Comparison of ENCODE assay signal across 8 cellular contexts in genomic region chr19:35248310-35249145, GRCh38. TPM values are rescaled to one million over a fixed set of nuclear protein-coding genes. Genes with fewer than 3 reads are reported as not detected.
A peak's percentile ranks its signal among the peaks of the same experiment; 100 is the strongest.
DNase-seq lines count a peak whose midpoint lies in the region; ATAC-seq and TF ChIP-seq lines count a peak whose summit lies in the region.

Gene LSR (plus strand): TSS chr19:35249002. CDS start chr19:35249023, 21 bp downstream.

- H3K4me3 ChIP-seq in esophagus muscularis mucosa (peak within 1 kb of the TSS; percentile 49 to 62 (median 51)), osteoblast (ENCODE audit: insufficient read depth, low read length) (no peak within 1 kb of the TSS), urinary bladder (ENCODE audit: low read depth, low read length) (peak within 1 kb of the TSS; percentile 50)

- TF ChIP-seq EP300 in esophagus muscularis mucosa (IDR thresholded peaks at IDR 0.05), result no peak

- peak; percentile 83 for ATAC-seq in HG02763 (IDR thresholded peaks at IDR 0.05; ENCODE audit: unreplicated experiment)
- ATAC-seq in activated CD8-positive, alpha-beta memory T cell treated with anti-CD3 and anti-CD28 coated beads, Interleukin-2, amount 10 ng/mL, durations not matched to agents 7 days and 5 days, result peak; percentile 93

- no peak for TF ChIP-seq CTCF in GM13977 (IDR thresholded peaks at IDR 0.05; ENCODE audit: extremely low read depth, insufficient read depth, missing control alignments)
- no peak for TF ChIP-seq CTCF in esophagus muscularis mucosa (IDR thresholded peaks at IDR 0.05)
- TF ChIP-seq CTCF in osteoblast (IDR thresholded peaks at IDR 0.05; ENCODE audit: extremely low read depth, low read depth, low read length), result no peak

- H3K9me3 Mint-ChIP-seq in activated CD8-positive, alpha-beta memory T cell treated with anti-CD3 and anti-CD28 coated beads, Interleukin-2, amount 10 ng/mL, durations not matched to agents 7 days and 5 days (ENCODE audit: low read depth), result peaks cover 5% of the 10 kb centered on the region

- in situ Hi-C loops in GM13977 (cut with MboI; ENCODE audit: low pct_unique_long_range_greater_than_20kb, low sequenced_read_pairs, unreplicated experiment), result no loop called here

- DNase-seq in GM13977 (ENCODE audit: low spot score), result peak; percentile 97
- peak; percentile 83 for DNase-seq in NCI-H2107 treated with DMSO at 0.1 percent for 48 hours (lab: John Stamatoyannopoulos, UW; ENCODE audit: unreplicated experiment)
- DNase-seq in activated CD8-positive, alpha-beta memory T cell treated with anti-CD3 and anti-CD28 coated beads, Interleukin-2, amount 10 ng/mL, durations not matched to agents 7 days and 5 days, result peak; percentile 83
- peak; percentile 89 for DNase-seq in esophagus muscularis mucosa (ENCODE audit: extremely low spot score)
- peak; percentile 65 for DNase-seq in osteoblast (ENCODE audit: insufficient read length, low spot score, missing footprints)
- DNase-seq in globus pallidus (ENCODE audit: low spot score), result no peak

- no peaks in the 10 kb centered on the region for H4K20me1 ChIP-seq in osteoblast (ENCODE audit: insufficient read depth, low read length)

- CTCF ChIA-PET in activated CD8-positive, alpha-beta memory T cell treated with anti-CD3 and anti-CD28 coated beads, Interleukin-2, amount 10 ng/mL, durations not matched to agents 7 days and 5 days (lab: Charles Lee), result no interaction called here

- H3K36me3 ChIP-seq in esophagus muscularis mucosa (no peaks in the 10 kb centered on the region), osteoblast (ENCODE audit: insufficient read depth, low read length) (no peaks in the 10 kb centered on the region), urinary bladder (ENCODE audit: insufficient read depth) (no peaks in the 10 kb centered on the region)

- intact Hi-C loops in esophagus muscularis mucosa (cut with DNase I), result no loop called here

- H3K9me3 ChIP-seq in esophagus muscularis mucosa (peaks cover 0 to 6% (median 2%) of the 10 kb centered on the region in 4 donors), osteoblast (ENCODE audit: low read depth, low read length) (no peaks in the 10 kb centered on the region)

- no peak within 1 kb of the TSS for H3K4me2 ChIP-seq in osteoblast (ENCODE audit: insufficient read depth, low read length)

- peak within 1 kb of the TSS; percentile 79 for H3K4me3 Mint-ChIP-seq in activated CD8-positive, alpha-beta memory T cell treated with anti-CD3 and anti-CD28 coated beads, Interleukin-2, amount 10 ng/mL, durations not matched to agents 7 days and 5 days

- H3K4me1 ChIP-seq in esophagus muscularis mucosa (peaks cover 9 to 23% (median 21%) of the 10 kb centered on the region in 4 donors), osteoblast (ENCODE audit: insufficient read depth, low read length) (no peaks in the 10 kb centered on the region), urinary bladder (ENCODE audit: insufficient read depth) (no peaks in the 10 kb centered on the region)

- peaks cover 16% of the 10 kb centered on the region for H3K36me3 Mint-ChIP-seq in activated CD8-positive, alpha-beta memory T cell treated with anti-CD3 and anti-CD28 coated beads, Interleukin-2, amount 10 ng/mL, durations not matched to agents 7 days and 5 days

- H3K79me2 ChIP-seq in osteoblast (ENCODE audit: insufficient read depth, low read length), result no peaks in the 10 kb centered on the region

- no peak for TF ChIP-seq POLR2A in esophagus muscularis mucosa (IDR thresholded peaks at IDR 0.05; ENCODE audit: low read depth)

- H3K27ac Mint-ChIP-seq in activated CD8-positive, alpha-beta memory T cell treated with anti-CD3 and anti-CD28 coated beads, Interleukin-2, amount 10 ng/mL, durations not matched to agents 7 days and 5 days, result peak within 1 kb of the TSS; percentile 84

- H2AFZ ChIP-seq in osteoblast (ENCODE audit: low read length), result no peak within 1 kb of the TSS

- H3K4me1 Mint-ChIP-seq in activated CD8-positive, alpha-beta memory T cell treated with anti-CD3 and anti-CD28 coated beads, Interleukin-2, amount 10 ng/mL, durations not matched to agents 7 days and 5 days, result peaks cover 25% of the 10 kb centered on the region

- H3K27me3 ChIP-seq in esophagus muscularis mucosa (peaks cover 0 to 75% (median 17%) of the 10 kb centered on the region in 4 donors), osteoblast (ENCODE audit: insufficient read depth, low read length) (peaks cover 37% of the 10 kb centered on the region)

- H3K27ac ChIP-seq in esophagus muscularis mucosa (replicated peaks in 1 of 4) (peak within 1 kb of the TSS; percentile 55 to 73 (median 64)), osteoblast (ENCODE audit: low read depth, low read length) (no peak within 1 kb of the TSS), urinary bladder (ENCODE audit: low read depth) (peak within 1 kb of the TSS; percentile 74)

- WGBS in esophagus muscularis mucosa, result under 1% methylated on average over 48 of the region's 69 CpGs
- WGBS in urinary bladder, result under 1% methylated on average over 69 of the region's 69 CpGs

- peaks cover 36% of the 10 kb centered on the region for H3K27me3 Mint-ChIP-seq in activated CD8-positive, alpha-beta memory T cell treated with anti-CD3 and anti-CD28 coated beads, Interleukin-2, amount 10 ng/mL, durations not matched to agents 7 days and 5 days

RNA-seq across cellular contexts. Expression of gene LSR, which starts in this region (rescaled TPM):
- 10 to 100 TPM in 1 of 2 experiments, 1 to 10 TPM in 1; 7.2 to 10.0 TPM for total RNA-seq in activated CD8-positive, alpha-beta memory T cell treated with anti-CD3 and anti-CD28 coated beads, Interleukin-2, amount 10 ng/mL, durations not matched to agents 7 days and 5 days
- total RNA-seq in esophagus muscularis mucosa, result 10 to 100 TPM in 2 of 4 donors, 1 to 10 TPM in 2; 5.1 to 19.2 (median 10.8) TPM
- total RNA-seq in osteoblast, result 0.29 and 0.36 TPM in 2 replicates
- total RNA-seq in urinary bladder, result 4.2 TPM
- polyA plus RNA-seq in urinary bladder, result 27.9 TPM

Comparison
In these comparisons a context has a peak if more than half of its experiments do, and no peak if none do; other contexts are left out.
1. Peak in DNase-seq in osteoblast; RNA of the gene not detected or under 1 TPM.